Comparison of ENCODE assay signal across 9 cellular contexts in genomic region chr4:89303177-89303576, GRCh38. TPM values are rescaled to one million over a fixed set of nuclear protein-coding genes. Genes with fewer than 3 reads are reported as not detected.
DNase-seq lines count a peak whose midpoint lies in the region; ATAC-seq lines count a peak whose summit lies in the region.
"Had no signal": no experiment of that assay in that cellular context is flagged by ENCODE, and none has a peak within 500 bp of the region (broad histone marks: within the 10 kb centered on the region; RNA-seq: fewer than 3 reads in every experiment).

No MANE protein-coding gene starts in this region.

- no peak overlapping the region for H3K4me3 ChIP-seq in Karpas-422 (ENCODE audit: low read length)
- peak overlapping the region; percentile 41 to 53 for H3K4me3 ChIP-seq in mucosa of rectum (ENCODE audit: low read length in 2 of 2)

- no peak overlapping the region for H2AFZ ChIP-seq in Karpas-422 (ENCODE audit: low read length)

- no peaks in the 10 kb centered on the region for H3K79me2 ChIP-seq in Karpas-422 (ENCODE audit: low read length)

- H3K9ac ChIP-seq in Karpas-422 (ENCODE audit: low read length) (no peak overlapping the region), mucosa of rectum (ENCODE audit: low read depth in 1 of 2, low read length in 2 of 2) (no peak overlapping the region)

- peaks cover 81% of the 10 kb centered on the region for H3K4me1 ChIP-seq in Karpas-422 (ENCODE audit: low read length)
- peaks cover 22 to 52% of the 10 kb centered on the region in 2 donors for H3K4me1 ChIP-seq in mucosa of rectum (ENCODE audit: control insufficient read depth in 2 of 2, insufficient read depth in 2 of 2, low read length in 2 of 2)

- H3K36me3 ChIP-seq in Karpas-422 (ENCODE audit: insufficient read depth, low read length) (no peaks in the 10 kb centered on the region), mucosa of rectum (ENCODE audit: control insufficient read depth in 2 of 2, insufficient read depth in 2 of 2, low read length in 2 of 2) (no peaks in the 10 kb centered on the region)

- no peaks in the 10 kb centered on the region for H3K9me3 ChIP-seq in Karpas-422 (ENCODE audit: low read length)
- no peaks in the 10 kb centered on the region for H3K9me3 ChIP-seq in mucosa of rectum (ENCODE audit: control insufficient read depth in 2 of 2, low read length in 2 of 2)

- H4K20me1 ChIP-seq in Karpas-422 (ENCODE audit: insufficient read depth, low read depth, low read length) = no peaks in the 10 kb centered on the region

- H3K27ac ChIP-seq in Karpas-422 (ENCODE audit: low read length) (peak overlapping the region; percentile 14; the same call in 1 of the 2 replicates), mucosa of rectum (ENCODE audit: low read depth in 2 of 2, low read length in 2 of 2) (peak overlapping the region; percentile 53 to 71)

- no peak for DNase-seq in Karpas-422
- peak; percentile 91 for DNase-seq in OCI-M1 (lab: John Stamatoyannopoulos, UW)
- peak; percentile 85 for DNase-seq in activated effector memory CD4-positive, alpha-beta T cell treated with anti-CD3 and anti-CD28 coated beads, Interleukin-2, amount 50 U/mL, for 16 hours
- DNase-seq in NCI-H526 (lab: John Stamatoyannopoulos, UW) = no peak

- H3K27me3 ChIP-seq in Karpas-422 (ENCODE audit: low read length) (no peaks in the 10 kb centered on the region), mucosa of rectum (ENCODE audit: control insufficient read depth in 2 of 2, insufficient read depth in 2 of 2, low read length in 2 of 2) (no peaks in the 10 kb centered on the region)

- no peak for ATAC-seq in HG03342 (IDR thresholded peaks at IDR 0.05; ENCODE audit: unreplicated experiment)
- no peak for ATAC-seq in HG03432 (IDR thresholded peaks at IDR 0.05; ENCODE audit: unreplicated experiment)
- no peak for ATAC-seq in GM18868 (IDR thresholded peaks at IDR 0.05; ENCODE audit: unreplicated experiment)
- ATAC-seq: esophagus mucosa had no signal

- no peak overlapping the region for H3K4me2 ChIP-seq in Karpas-422 (ENCODE audit: low read depth, low read length, poor library complexity, severe bottlenecking)

- no peaks in the 10 kb centered on the region; the same call in 1 of the 2 replicates for H3K9me2 ChIP-seq in Karpas-422 (replicated peaks; ENCODE audit: insufficient read depth, low read length)

RNA-seq across cellular contexts. Expression of gene GPRIN3, which starts 4.4 kb away (rescaled TPM):
- total RNA-seq in Karpas-422 (2014; rRNA removed; shearing (Covaris generic); ENCODE audit: low replicate concordance) = 0.40 and 0.63 TPM in 2 replicates

Comparison
In these comparisons a context has a peak if more than half of its experiments do, and no peak if none do; other contexts are left out.
1. DNase-seq: peak in OCI-M1 (single experiment) and activated effector memory CD4-positive, alpha-beta T cell treated with anti-CD3 and anti-CD28 coated beads, Interleukin-2, amount 50 U/mL, for 16 hours (single experiment); none in Karpas-422 (single experiment) and NCI-H526 (0 of 2).